ENCODE assay signal across 8 cellular contexts in the genomic region with DNA sequence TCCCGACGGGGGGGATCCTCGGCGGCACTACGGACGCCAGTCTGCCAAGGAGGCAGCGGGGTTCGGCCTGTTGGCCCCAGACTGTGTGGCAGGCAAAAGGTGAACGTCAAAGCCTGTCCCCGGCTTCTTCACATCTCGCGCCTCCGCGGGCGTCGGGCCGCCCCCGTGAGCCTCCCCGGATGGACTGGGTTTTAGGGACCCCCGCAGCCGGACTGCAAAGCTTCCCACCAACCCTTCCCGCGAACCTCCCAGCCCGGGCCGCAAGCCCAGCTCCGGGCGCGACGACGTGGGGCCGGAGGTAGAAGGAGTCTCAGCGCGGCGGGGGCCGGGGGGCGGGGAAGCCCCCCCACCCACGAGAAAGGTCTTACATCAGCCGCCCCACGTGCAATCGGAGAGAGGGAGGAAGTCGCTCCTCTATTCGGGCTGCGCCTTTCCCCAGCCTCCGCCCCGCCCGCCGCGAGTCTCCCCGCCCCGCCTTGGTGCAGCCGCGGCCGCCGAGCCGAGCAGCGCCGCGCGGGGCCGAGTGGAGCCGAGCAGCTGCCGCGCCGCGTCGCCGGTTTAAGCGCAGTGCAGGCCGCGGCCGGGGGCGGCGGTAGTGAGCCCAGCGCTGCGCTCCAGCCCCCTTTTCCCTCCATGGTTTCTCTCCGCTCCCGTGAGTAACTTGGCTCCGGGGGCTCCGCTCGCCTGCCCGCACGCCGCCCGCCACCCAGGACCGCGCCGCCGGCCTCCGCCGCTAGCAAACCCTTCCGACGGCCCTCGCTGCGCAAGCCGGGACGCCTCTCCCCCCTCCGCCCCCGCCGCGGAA. TPM values are rescaled to one million over a fixed set of nuclear protein-coding genes. Genes with fewer than 3 reads are reported as not detected.
A peak's percentile ranks its signal among the peaks of the same experiment; 100 is the strongest.
DNase-seq lines count a peak whose midpoint lies in the region; TF ChIP-seq lines count a peak whose summit lies in the region.

A gene (plus strand): TSS at position 623 of the 805 bp plus-strand sequence. CDS start 215 bp downstream, outside the sequence.

- H3K27ac ChIP-seq in neural progenitor cell (no peak within 1 kb of the TSS), stomach smooth muscle (ENCODE audit: low read length) (peak within 1 kb of the TSS; percentile 91)

- peaks cover 42% of the 10 kb centered on the region for H4K20me1 ChIP-seq in neural progenitor cell (ENCODE audit: low read depth)

- H3K4me1 ChIP-seq in ES-I3 (ENCODE audit: insufficient read depth, low read length) (peaks cover 7% of the 10 kb centered on the region; the same call in 1 of the 2 replicates), neural progenitor cell (peaks cover 7% of the 10 kb centered on the region), stomach smooth muscle (ENCODE audit: control insufficient read depth, insufficient read depth, low read length) (peaks cover 16% of the 10 kb centered on the region)

- peak within 1 kb of the TSS; percentile 85 for H3K4me3 Mint-ChIP-seq in neural progenitor cell

- H3K9me3 ChIP-seq in ES-I3 (ENCODE audit: control insufficient read depth, insufficient read depth, low read length): peaks cover 3% of the 10 kb centered on the region; the same call in 1 of the 2 replicates
- H3K9me3 ChIP-seq in neural progenitor cell (ENCODE audit: low read depth): no peaks in the 10 kb centered on the region
- no peaks in the 10 kb centered on the region for H3K9me3 ChIP-seq in stomach smooth muscle (ENCODE audit: control insufficient read depth in 2 of 2, low read length in 2 of 2)

- H3K36me3 Mint-ChIP-seq in neural progenitor cell: peaks cover 7% of the 10 kb centered on the region

- H3K4me1 Mint-ChIP-seq in neural progenitor cell: peaks cover 43% of the 10 kb centered on the region

- H3K36me3 ChIP-seq in ES-I3 (ENCODE audit: insufficient read depth, low read length): no peaks in the 10 kb centered on the region
- no peaks in the 10 kb centered on the region for H3K36me3 ChIP-seq in neural progenitor cell
- no peaks in the 10 kb centered on the region for H3K36me3 ChIP-seq in stomach smooth muscle (ENCODE audit: control insufficient read depth in 2 of 2, insufficient read depth in 2 of 2, low read length in 2 of 2)

- H2AFZ ChIP-seq in neural progenitor cell (replicated peaks): peak within 1 kb of the TSS; percentile 93

- H3K4me3 ChIP-seq in LNCaP clone FGC (ENCODE audit: low read depth, low read length): peak within 1 kb of the TSS; percentile 86
- peak within 1 kb of the TSS; percentile 88 for H3K4me3 ChIP-seq in fibroblast of villous mesenchyme (ENCODE audit: low read depth, low read length)
- H3K4me3 ChIP-seq in neural progenitor cell: peak within 1 kb of the TSS; percentile 96
- H3K4me3 ChIP-seq in stomach smooth muscle (ENCODE audit: low read length in 2 of 2): peak within 1 kb of the TSS; percentile 71 to 88

- peak within 1 kb of the TSS; percentile 83 for H3K4me2 ChIP-seq in neural progenitor cell

- DNase-seq in GOT3 (lab: John Stamatoyannopoulos, UW) (peak; percentile 68), LNCaP clone FGC (ENCODE audit: low read depth) (peak; percentile 50), SHP77 (lab: John Stamatoyannopoulos, UW) (peak; percentile 71 to 82), activated gamma-delta T cell (lab: John Stamatoyannopoulos, UW) (peak; percentile 88), fibroblast of villous mesenchyme (ENCODE audit: low read depth) (peak; percentile 90), neural progenitor cell (ENCODE audit: low spot score) (peak; percentile 94)

- H3K27me3 Mint-ChIP-seq in neural progenitor cell (ENCODE audit: insufficient read depth, low read depth): peaks cover 7% of the 10 kb centered on the region

- peaks cover 78% of the 10 kb centered on the region for H3K27me3 ChIP-seq in neural progenitor cell
- H3K27me3 ChIP-seq in stomach smooth muscle (ENCODE audit: control insufficient read depth in 1 of 2, insufficient read depth in 2 of 2, low read length in 2 of 2): no peaks in the 10 kb centered on the region

- H3K27ac Mint-ChIP-seq in neural progenitor cell: no peak within 1 kb of the TSS

- H3K9me3 Mint-ChIP-seq in neural progenitor cell: no peaks in the 10 kb centered on the region

- H3K79me2 ChIP-seq in neural progenitor cell (ENCODE audit: low read depth): peaks cover 47% of the 10 kb centered on the region

- TF ChIP-seq CTCF in LNCaP clone FGC (IDR thresholded peaks at IDR 0.05; ENCODE audit: control insufficient read depth, extremely low read depth, insufficient read depth): peak; percentile 92
- peak; percentile 69 for TF ChIP-seq CTCF in fibroblast of villous mesenchyme (IDR thresholded peaks at IDR 0.05; ENCODE audit: insufficient read depth, low read depth, low read length)
- peak; percentile 68 for TF ChIP-seq CTCF in neural progenitor cell (IDR thresholded peaks at IDR 0.05)

- peaks cover 18% of the 10 kb centered on the region for H3F3A ChIP-seq in neural progenitor cell (ENCODE audit: low read depth)

- peak within 1 kb of the TSS; percentile 67 for H3K9ac ChIP-seq in ES-I3 (ENCODE audit: low read depth, low read length)
- H3K9ac ChIP-seq in neural progenitor cell: peak within 1 kb of the TSS; percentile 62
- H3K9ac ChIP-seq in stomach smooth muscle (ENCODE audit: low read length in 2 of 2): peak within 1 kb of the TSS; percentile 89 to 96

RNA-seq across cellular contexts. Expression of the gene that starts here (rescaled TPM):
- total RNA-seq in fibroblast of villous mesenchyme (9.9 and 10.3 TPM in 2 replicates), neural progenitor cell (ENCODE audit: low replicate concordance) (15.1 and 19.6 TPM in 2 replicates)
